8 cellular contexts compared by ENCODE assay signal in genomic region chr17:7615265-7615747, GRCh38. TPM values are rescaled to one million over a fixed set of nuclear protein-coding genes. Genes with fewer than 3 reads are reported as not detected.
DNase-seq lines count a peak whose midpoint lies in the region; ATAC-seq, FAIRE-seq and TF ChIP-seq lines count a peak whose summit lies in the region.

No MANE protein-coding gene starts in this region.

- ATAC-seq in A549 = no peak
- ATAC-seq in GM21381 (IDR thresholded peaks at IDR 0.05; ENCODE audit: unreplicated experiment) = no peak

- peak overlapping the region; percentile 94 for H3K27ac Mint-ChIP-seq in mesothelial cell of epicardium

- no peaks in the 10 kb centered on the region for H3K9me3 ChIP-seq in A549
- no peaks in the 10 kb centered on the region for H3K9me3 ChIP-seq in HUES48 (ENCODE audit: control insufficient read depth, insufficient read depth, low read length)
- H3K9me3 ChIP-seq in breast epithelium = no peaks in the 10 kb centered on the region

- H3K27me3 ChIP-seq in HUES48 (ENCODE audit: control insufficient read depth, insufficient read depth, low read length) = no peaks in the 10 kb centered on the region
- no peaks in the 10 kb centered on the region for H3K27me3 ChIP-seq in breast epithelium

- peak overlapping the region; percentile 62 for H3K9ac ChIP-seq in HUES48 (ENCODE audit: low read depth, low read length)

- H3K4me1 Mint-ChIP-seq in mesothelial cell of epicardium = peaks cover 35% of the 10 kb centered on the region

- TF ChIP-seq POLR2A in A549 (IDR thresholded peaks at IDR 0.05; ENCODE audit: low read length) (peak; percentile 34; the same call in 1 of the 2 replicates), breast epithelium (IDR thresholded peaks at IDR 0.05) (no peak)

- peak overlapping the region; percentile 61 for H3K4me2 ChIP-seq in A549

- H3K27me3 Mint-ChIP-seq in mesothelial cell of epicardium (ENCODE audit: low read depth) = no peaks in the 10 kb centered on the region

- H3K4me1 ChIP-seq in A549 (peaks cover 28% of the 10 kb centered on the region), HUES48 (ENCODE audit: control insufficient read depth, insufficient read depth, low read length) (peaks cover 18% of the 10 kb centered on the region), breast epithelium (peaks cover 0 to 21% of the 10 kb centered on the region in 2 donors)

- peak overlapping the region; percentile 69 for H3K4me3 Mint-ChIP-seq in mesothelial cell of epicardium

- FAIRE-seq in A549 (lab: Jason Lieb, UNC) = no peak

- CTCF ChIA-PET in A549 (lab: Yijun Ruan, JAX) = interaction anchor here (0.6 to 14.2 kb wide), 25 partner anchors 11 to 329 kb away, joined by 3 to 130 read pairs (median 5); partner anchors contain the start of genes ATP1B2, DNAH2, SAT2 and SHBG

- no peak for TF ChIP-seq RAD21 in A549 (conservative IDR thresholded peaks at IDR 0.05 in 1 of 2, IDR thresholded peaks at IDR 0.05 in 1 of 2)

- TF ChIP-seq CTCF in A549 (IDR thresholded peaks at IDR 0.05) = no peak
- no peak for TF ChIP-seq CTCF in breast epithelium (IDR thresholded peaks at IDR 0.05)
- no peak for TF ChIP-seq CTCF in mesothelial cell of epicardium (IDR thresholded peaks at IDR 0.05; ENCODE audit: unreplicated experiment)

- H3K36me3 ChIP-seq in HUES48 (ENCODE audit: control insufficient read depth, insufficient read depth, low read length) (peaks cover 19% of the 10 kb centered on the region), breast epithelium (no peaks in the 10 kb centered on the region)

- H3K27ac ChIP-seq in A549 (peak overlapping the region; percentile 74 to 89), HUES48 (ENCODE audit: low read depth, low read length) (peak overlapping the region; percentile 80), breast epithelium (peak overlapping the region; percentile 90 to 92)

- DNase-seq in A549 (ENCODE audit: low read depth in 1 of 2, low spot score in 1 of 2) = no peak
- no peak for DNase-seq in breast epithelium (ENCODE audit: low spot score in 2 of 2)
- no peak for DNase-seq in mesothelial cell of epicardium (ENCODE audit: low spot score in 2 of 2, unreplicated experiment in 2 of 2)
- DNase-seq in KBM-7 = no peak
- no peak for DNase-seq in NCI-H2196 treated with DMSO at 0.1 percent for 48 hours (lab: John Stamatoyannopoulos, UW; ENCODE audit: unreplicated experiment)
- no peak for DNase-seq in NCI-H1694 treated with DMSO at 0.1 percent for 48 hours (lab: John Stamatoyannopoulos, UW)

- POLR2A ChIA-PET in A549 (lab: Yijun Ruan, JAX) = interaction anchor here (0.6 to 6.1 kb wide), 11 partner anchors 11 to 230 kb away, joined by 3 to 58 read pairs (median 5); partner anchors contain the start of genes ATP1B2, CD68, MPDU1 and SAT2

- peaks cover 3% of the 10 kb centered on the region for H3K36me3 Mint-ChIP-seq in mesothelial cell of epicardium

- no peak for TF ChIP-seq EP300 in A549 (IDR thresholded peaks at IDR 0.05)

- H3K9me3 Mint-ChIP-seq in mesothelial cell of epicardium = no peaks in the 10 kb centered on the region

- H3K4me3 ChIP-seq in A549 (peak overlapping the region; percentile 43), HUES48 (ENCODE audit: low read depth, low read length) (peak overlapping the region; percentile 58), breast epithelium (peak overlapping the region; percentile 85 to 97 (median 86))

- intact Hi-C loops in breast epithelium (cut with DNase I; ENCODE audit: low total_unique reads) = no loop called here

- in situ Hi-C loops in KBM-7 (cut with MboI; ENCODE audit: low pct_unique_long_range_greater_than_20kb, low sequenced_read_pairs) = no loop called here

- 2% methylated on average over 28 of the region's 28 CpGs for WGBS in A549 (ENCODE audit: missing lambda C conversion rate)

TF ChIP-seq in A549, 52 proteins besides CTCF, POLR2A, EP300 and RAD21:
- TF ChIP-seq MAFK (IDR thresholded peaks at IDR 0.05; ENCODE audit: partially characterized antibody) (peak; percentile 33), CHD4 (IDR thresholded peaks at IDR 0.05; ENCODE audit: borderline replicate concordance) (peak; percentile 52; the same call in 1 of the 2 replicates), MAZ (IDR thresholded peaks at IDR 0.05; ENCODE audit: borderline replicate concordance, low read depth, low read length) (0 out of 2 replicates have a peak, but pooled peaks have one; percentile 1), E2F6 (IDR thresholded peaks at IDR 0.05; ENCODE audit: borderline replicate concordance, low read depth) (0 out of 2 replicates have a peak, but pooled peaks have one; percentile 26), ATOH8 (CRISPR knock-in tag; IDR thresholded peaks at IDR 0.05; ENCODE audit: low read depth) (no peak), EHF (CRISPR knock-in tag; IDR thresholded peaks at IDR 0.05) (no peak), BHLHE40 (IDR thresholded peaks at IDR 0.05; ENCODE audit: low read depth, low read length) (0 out of 2 replicates have a peak, but pooled peaks have one; percentile 5), TFCP2L1 (CRISPR knock-in tag; IDR thresholded peaks at IDR 0.05) (no peak)

RNA-seq across cellular contexts. Expression of gene FXR2, which starts 0.6 kb away (rescaled TPM):
- polyA plus RNA-seq in A549 (2011; rRNA removed) (40.7 and 45.3 TPM in 2 replicates), A549 (2017; fragmentation: RNase III; extraction: RNeasy Plus Mini Kit Qiagen cat#74134 plus additional on column Dnase treatment) (38.9 to 45.2 TPM (median 42.9 TPM) in 3 replicates)
- 57.2 and 75.6 TPM in 2 replicates for polyA plus RNA-seq in A549 (2012; cell fraction: cytosol; rRNA removed)
- polyA plus RNA-seq in A549 (2012; cell fraction: nucleus; rRNA removed) = 120 and 125 TPM in 2 replicates
- polyA minus RNA-seq in A549 (2011; rRNA and poly(A)+ RNA removed) = 74.1 and 80.2 TPM in 2 replicates
- total RNA-seq in breast epithelium (10 to 100 TPM; 22.8 to 33.9 (median 25.6) TPM), mesothelial cell of epicardium (43.2 to 44.5 TPM (median 43.4 TPM) in 3 replicates)

RNA-seq across cellular contexts. Expression of gene SAT2, which starts 12.3 kb away (rescaled TPM):
- polyA plus RNA-seq in A549 (2011; rRNA removed) (38.1 and 44.4 TPM in 2 replicates), A549 (2017; fragmentation: RNase III; extraction: RNeasy Plus Mini Kit Qiagen cat#74134 plus additional on column Dnase treatment) (59.8 to 76.3 TPM (median 70.1 TPM) in 3 replicates)
- polyA plus RNA-seq in A549 (2012; cell fraction: cytosol; rRNA removed) = 30.0 and 37.5 TPM in 2 replicates
- polyA plus RNA-seq in A549 (2012; cell fraction: nucleus; rRNA removed) = 26.8 and 43.1 TPM in 2 replicates
- 12.4 and 13.3 TPM in 2 replicates for polyA minus RNA-seq in A549 (2011; rRNA and poly(A)+ RNA removed)
- total RNA-seq in breast epithelium (10 to 100 TPM; 52.5 to 78.4 (median 62.9) TPM), mesothelial cell of epicardium (80.6 to 95.0 TPM (median 87.7 TPM) in 3 replicates)

RNA-seq across cellular contexts. Expression of gene SHBG, which starts 14.6 kb away (rescaled TPM):
- polyA plus RNA-seq in A549 (2011; rRNA removed) (0.31 and 0.34 TPM in 2 replicates), A549 (2017; fragmentation: RNase III; extraction: RNeasy Plus Mini Kit Qiagen cat#74134 plus additional on column Dnase treatment) (0.37 to 0.63 TPM (median 0.50 TPM) in 3 replicates)
- 0.26 and 0.30 TPM in 2 replicates for polyA plus RNA-seq in A549 (2012; cell fraction: cytosol; rRNA removed)
- 0.42 and 0.73 TPM in 2 replicates for polyA plus RNA-seq in A549 (2012; cell fraction: nucleus; rRNA removed)
- polyA minus RNA-seq in A549 (2011; rRNA and poly(A)+ RNA removed) = 0.33 TPM in 1 of 2 replicates, not detected in the other
- total RNA-seq in breast epithelium (under 1 TPM in 1 of 3 donors, not detected in 2; 0.16 TPM), mesothelial cell of epicardium (0.60 to 0.84 TPM (median 0.82 TPM) in 3 replicates)

RNA-seq across cellular contexts. Expression of gene SOX15, which starts 25.4 kb away (rescaled TPM):
- polyA plus RNA-seq in A549 (2011; rRNA removed) = 0.05 and 0.11 TPM in 2 replicates
- 0.17 and 0.21 TPM in 2 replicates for polyA plus RNA-seq in A549 (2012; cell fraction: cytosol; rRNA removed)
- polyA plus RNA-seq in A549 (2012; cell fraction: nucleus; rRNA removed) = 0.89 and 1.1 TPM in 2 replicates
- 0.19 to 0.30 TPM (median 0.22 TPM) in 3 replicates for polyA plus RNA-seq in A549 (2017; fragmentation: RNase III; extraction: RNeasy Plus Mini Kit Qiagen cat#74134 plus additional on column Dnase treatment)
- 0.58 TPM in 1 of 2 replicates, not detected in the other for polyA minus RNA-seq in A549 (2011; rRNA and poly(A)+ RNA removed)
- 1 to 10 TPM; 1.3 to 4.1 (median 1.6) TPM for total RNA-seq in breast epithelium
- total RNA-seq in mesothelial cell of epicardium = 2.0 to 2.3 TPM (median 2.1 TPM) in 3 replicates

RNA-seq across cellular contexts. Expression of gene MPDU1, which starts 31.7 kb away (rescaled TPM):
- 148 and 204 TPM in 2 replicates for polyA plus RNA-seq in A549 (2011; rRNA removed)
- polyA plus RNA-seq in A549 (2012; cell fraction: cytosol; rRNA removed) = 202 and 249 TPM in 2 replicates
- 243 and 331 TPM in 2 replicates for polyA plus RNA-seq in A549 (2012; cell fraction: nucleus; rRNA removed)
- polyA plus RNA-seq in A549 (2017; fragmentation: RNase III; extraction: RNeasy Plus Mini Kit Qiagen cat#74134 plus additional on column Dnase treatment) = 126 to 134 TPM (median 127 TPM) in 3 replicates
- 156 and 191 TPM in 2 replicates for polyA minus RNA-seq in A549 (2011; rRNA and poly(A)+ RNA removed)
- total RNA-seq in breast epithelium = 100 to 1,000 TPM in 1 of 3 donors, 10 to 100 TPM in 2; 66.6 to 140 (median 74.4) TPM
- 44.8 to 45.5 TPM (median 45.5 TPM) in 3 replicates for total RNA-seq in mesothelial cell of epicardium
